Comparison of ENCODE assay signal across 1 cellular context in the genomic region with DNA sequence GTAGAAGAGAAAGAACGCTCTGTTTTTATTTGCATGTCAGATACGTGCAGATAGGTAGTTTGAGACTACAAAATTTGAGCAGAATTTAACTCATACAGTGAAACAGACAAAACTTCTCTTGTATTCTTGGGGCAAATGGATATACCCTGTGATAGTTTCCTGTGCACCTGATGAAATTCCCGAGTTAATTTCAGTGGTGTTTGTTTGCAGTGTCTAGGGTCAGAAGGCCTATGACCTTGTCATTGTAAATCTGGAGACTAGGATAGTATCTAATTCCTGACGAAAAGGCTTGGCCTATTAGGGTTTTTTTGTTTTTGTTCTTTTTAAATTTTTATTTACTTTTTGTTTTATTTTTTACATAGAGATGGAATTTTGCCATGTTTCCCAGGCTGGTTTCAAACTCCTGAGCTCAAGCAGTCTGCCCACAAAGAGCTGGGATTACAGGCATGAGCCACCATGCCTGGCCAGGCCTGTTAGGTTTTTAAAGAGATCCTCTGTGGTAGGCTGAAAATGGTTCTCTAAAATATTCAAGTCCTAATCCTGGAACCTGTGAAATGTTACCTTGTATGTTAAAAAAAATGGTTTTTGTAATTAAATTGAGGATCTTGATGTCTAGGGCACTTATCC.
TF ChIP-seq lines count a peak whose summit lies in the region.

No MANE protein-coding gene starts in this region.

TF ChIP-seq in HepG2, 621 proteins besides CTCF, POLR2A, EP300 and RAD21 (continued from another document and continues in another):
- TF ChIP-seq, protein P1, sequence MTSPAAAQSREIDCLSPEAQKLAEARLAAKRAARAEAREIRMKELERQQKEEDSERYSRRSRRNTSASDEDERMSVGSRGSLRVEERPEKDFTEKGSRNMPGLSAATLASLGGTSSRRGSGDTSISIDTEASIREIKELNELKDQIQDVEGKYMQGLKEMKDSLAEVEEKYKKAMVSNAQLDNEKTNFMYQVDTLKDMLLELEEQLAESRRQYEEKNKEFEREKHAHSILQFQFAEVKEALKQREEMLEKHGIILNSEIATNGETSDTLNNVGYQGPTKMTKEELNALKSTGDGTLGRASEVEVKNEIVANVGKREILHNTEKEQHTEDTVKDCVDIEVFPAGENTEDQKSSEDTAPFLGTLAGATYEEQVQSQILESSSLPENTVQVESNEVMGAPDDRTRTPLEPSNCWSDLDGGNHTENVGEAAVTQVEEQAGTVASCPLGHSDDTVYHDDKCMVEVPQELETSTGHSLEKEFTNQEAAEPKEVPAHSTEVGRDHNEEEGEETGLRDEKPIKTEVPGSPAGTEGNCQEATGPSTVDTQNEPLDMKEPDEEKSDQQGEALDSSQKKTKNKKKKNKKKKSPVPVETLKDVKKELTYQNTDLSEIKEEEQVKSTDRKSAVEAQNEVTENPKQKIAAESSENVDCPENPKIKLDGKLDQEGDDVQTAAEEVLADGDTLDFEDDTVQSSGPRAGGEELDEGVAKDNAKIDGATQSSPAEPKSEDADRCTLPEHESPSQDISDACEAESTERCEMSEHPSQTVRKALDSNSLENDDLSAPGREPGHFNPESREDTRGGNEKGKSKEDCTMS (CRISPR knock-in tag; conservative IDR thresholded peaks at IDR 0.05): no peak
- TF ChIP-seq ATAD3A (CRISPR knock-in tag; IDR thresholded peaks at IDR 0.05) (no peak), SIN3A (IDR thresholded peaks at IDR 0.05; ENCODE audit: borderline replicate concordance, low read depth, low read length) (no peak), HNRNPK (IDR thresholded peaks at IDR 0.05; ENCODE audit: low read depth, low read length, poor library complexity, severe bottlenecking) (no peak), ZNF816 (CRISPR knock-in tag; IDR thresholded peaks at IDR 0.05; ENCODE audit: borderline replicate concordance) (no peak), ZNF562 (CRISPR knock-in tag; IDR thresholded peaks at IDR 0.05; ENCODE audit: borderline replicate concordance) (no peak), SMC3 (IDR thresholded peaks at IDR 0.05; ENCODE audit: low read length) (no peak), MED8 (CRISPR knock-in tag; IDR thresholded peaks at IDR 0.05; ENCODE audit: insufficient replicate concordance) (no peak), ZFP36L2 (CRISPR knock-in tag; IDR thresholded peaks at IDR 0.05) (no peak), ZNF224 (CRISPR knock-in tag; IDR thresholded peaks at IDR 0.05) (no peak), MXI1 (IDR thresholded peaks at IDR 0.05; ENCODE audit: borderline replicate concordance, low read depth, low read length) (no peak), RFX1 (IDR thresholded peaks at IDR 0.05) (no peak), MXD4 (CRISPR knock-in tag; IDR thresholded peaks at IDR 0.05) (no peak), TCF7 (IDR thresholded peaks at IDR 0.05; ENCODE audit: low read depth) (no peak), TOE1 (CRISPR knock-in tag; IDR thresholded peaks at IDR 0.05) (no peak), KLF6 (CRISPR knock-in tag; IDR thresholded peaks at IDR 0.05) (no peak), ZNF546 (CRISPR knock-in tag; conservative IDR thresholded peaks at IDR 0.05) (no peak), NAIF1 (CRISPR knock-in tag; IDR thresholded peaks at IDR 0.05; ENCODE audit: borderline replicate concordance) (no peak), ZSCAN12 (CRISPR knock-in tag; IDR thresholded peaks at IDR 0.05) (no peak), TSC22D2 (CRISPR knock-in tag; IDR thresholded peaks at IDR 0.05; ENCODE audit: borderline replicate concordance) (no peak), ZNF720 (CRISPR knock-in tag; IDR thresholded peaks at IDR 0.05) (no peak), IRX3 (CRISPR knock-in tag; IDR thresholded peaks at IDR 0.05; ENCODE audit: borderline replicate concordance, low read depth) (no peak), AKAP8 (CRISPR knock-in tag; IDR thresholded peaks at IDR 0.05) (no peak), ZFX (CRISPR knock-in tag; IDR thresholded peaks at IDR 0.05; ENCODE audit: low read depth) (0 out of 2 replicates have a peak, but pooled peaks have one; percentile 24), ERF (CRISPR knock-in tag; IDR thresholded peaks at IDR 0.05) (0 out of 2 replicates have a peak, but pooled peaks have one; percentile 15), ZNF430 (CRISPR knock-in tag; IDR thresholded peaks at IDR 0.05) (no peak), ATM (IDR thresholded peaks at IDR 0.05; ENCODE audit: borderline replicate concordance) (no peak), ZNF160 (CRISPR knock-in tag; IDR thresholded peaks at IDR 0.05) (no peak), POLR2AphosphoS2 (IDR thresholded peaks at IDR 0.05; ENCODE audit: low read depth, low read length) (no peak), ZNF678 (CRISPR knock-in tag; IDR thresholded peaks at IDR 0.05) (no peak), ARID2 (CRISPR knock-in tag; IDR thresholded peaks at IDR 0.05; ENCODE audit: borderline replicate concordance) (no peak)
- TF ChIP-seq, protein P2, sequence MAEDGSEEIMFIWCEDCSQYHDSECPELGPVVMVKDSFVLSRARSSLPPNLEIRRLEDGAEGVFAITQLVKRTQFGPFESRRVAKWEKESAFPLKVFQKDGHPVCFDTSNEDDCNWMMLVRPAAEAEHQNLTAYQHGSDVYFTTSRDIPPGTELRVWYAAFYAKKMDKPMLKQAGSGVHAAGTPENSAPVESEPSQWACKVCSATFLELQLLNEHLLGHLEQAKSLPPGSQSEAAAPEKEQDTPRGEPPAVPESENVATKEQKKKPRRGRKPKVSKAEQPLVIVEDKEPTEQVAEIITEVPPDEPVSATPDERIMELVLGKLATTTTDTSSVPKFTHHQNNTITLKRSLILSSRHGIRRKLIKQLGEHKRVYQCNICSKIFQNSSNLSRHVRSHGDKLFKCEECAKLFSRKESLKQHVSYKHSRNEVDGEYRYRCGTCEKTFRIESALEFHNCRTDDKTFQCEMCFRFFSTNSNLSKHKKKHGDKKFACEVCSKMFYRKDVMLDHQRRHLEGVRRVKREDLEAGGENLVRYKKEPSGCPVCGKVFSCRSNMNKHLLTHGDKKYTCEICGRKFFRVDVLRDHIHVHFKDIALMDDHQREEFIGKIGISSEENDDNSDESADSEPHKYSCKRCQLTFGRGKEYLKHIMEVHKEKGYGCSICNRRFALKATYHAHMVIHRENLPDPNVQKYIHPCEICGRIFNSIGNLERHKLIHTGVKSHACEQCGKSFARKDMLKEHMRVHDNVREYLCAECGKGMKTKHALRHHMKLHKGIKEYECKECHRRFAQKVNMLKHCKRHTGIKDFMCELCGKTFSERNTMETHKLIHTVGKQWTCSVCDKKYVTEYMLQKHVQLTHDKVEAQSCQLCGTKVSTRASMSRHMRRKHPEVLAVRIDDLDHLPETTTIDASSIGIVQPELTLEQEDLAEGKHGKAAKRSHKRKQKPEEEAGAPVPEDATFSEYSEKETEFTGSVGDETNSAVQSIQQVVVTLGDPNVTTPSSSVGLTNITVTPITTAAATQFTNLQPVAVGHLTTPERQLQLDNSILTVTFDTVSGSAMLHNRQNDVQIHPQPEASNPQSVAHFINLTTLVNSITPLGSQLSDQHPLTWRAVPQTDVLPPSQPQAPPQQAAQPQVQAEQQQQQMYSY (CRISPR knock-in tag; IDR thresholded peaks at IDR 0.05): no peak
- TF ChIP-seq, protein P3, sequence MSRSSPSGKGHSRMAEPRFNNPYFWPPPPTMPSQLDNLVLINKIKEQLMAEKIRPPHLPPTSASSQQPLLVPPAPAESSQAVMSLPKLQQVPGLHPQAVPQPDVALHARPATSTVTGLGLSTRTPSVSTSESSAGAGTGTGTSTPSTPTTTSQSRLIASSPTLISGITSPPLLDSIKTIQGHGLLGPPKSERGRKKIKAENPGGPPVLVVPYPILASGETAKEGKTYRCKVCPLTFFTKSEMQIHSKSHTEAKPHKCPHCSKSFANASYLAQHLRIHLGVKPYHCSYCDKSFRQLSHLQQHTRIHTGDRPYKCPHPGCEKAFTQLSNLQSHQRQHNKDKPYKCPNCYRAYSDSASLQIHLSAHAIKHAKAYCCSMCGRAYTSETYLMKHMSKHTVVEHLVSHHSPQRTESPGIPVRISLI (CRISPR knock-in tag; IDR thresholded peaks at IDR 0.05; ENCODE audit: borderline replicate concordance): no peak
- TF ChIP-seq, protein P4, sequence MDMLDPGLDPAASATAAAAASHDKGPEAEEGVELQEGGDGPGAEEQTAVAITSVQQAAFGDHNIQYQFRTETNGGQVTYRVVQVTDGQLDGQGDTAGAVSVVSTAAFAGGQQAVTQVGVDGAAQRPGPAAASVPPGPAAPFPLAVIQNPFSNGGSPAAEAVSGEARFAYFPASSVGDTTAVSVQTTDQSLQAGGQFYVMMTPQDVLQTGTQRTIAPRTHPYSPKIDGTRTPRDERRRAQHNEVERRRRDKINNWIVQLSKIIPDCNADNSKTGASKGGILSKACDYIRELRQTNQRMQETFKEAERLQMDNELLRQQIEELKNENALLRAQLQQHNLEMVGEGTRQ (IDR thresholded peaks at IDR 0.05; ENCODE audit: low read depth, low read length): no peak
- TF ChIP-seq, protein P4 (CRISPR knock-in tag; IDR thresholded peaks at IDR 0.05; ENCODE audit: borderline replicate concordance): no peak
- TF ChIP-seq, protein P5, sequence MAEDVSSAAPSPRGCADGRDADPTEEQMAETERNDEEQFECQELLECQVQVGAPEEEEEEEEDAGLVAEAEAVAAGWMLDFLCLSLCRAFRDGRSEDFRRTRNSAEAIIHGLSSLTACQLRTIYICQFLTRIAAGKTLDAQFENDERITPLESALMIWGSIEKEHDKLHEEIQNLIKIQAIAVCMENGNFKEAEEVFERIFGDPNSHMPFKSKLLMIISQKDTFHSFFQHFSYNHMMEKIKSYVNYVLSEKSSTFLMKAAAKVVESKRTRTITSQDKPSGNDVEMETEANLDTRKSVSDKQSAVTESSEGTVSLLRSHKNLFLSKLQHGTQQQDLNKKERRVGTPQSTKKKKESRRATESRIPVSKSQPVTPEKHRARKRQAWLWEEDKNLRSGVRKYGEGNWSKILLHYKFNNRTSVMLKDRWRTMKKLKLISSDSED (CRISPR knock-in tag; IDR thresholded peaks at IDR 0.05): no peak
- TF ChIP-seq, protein P6, sequence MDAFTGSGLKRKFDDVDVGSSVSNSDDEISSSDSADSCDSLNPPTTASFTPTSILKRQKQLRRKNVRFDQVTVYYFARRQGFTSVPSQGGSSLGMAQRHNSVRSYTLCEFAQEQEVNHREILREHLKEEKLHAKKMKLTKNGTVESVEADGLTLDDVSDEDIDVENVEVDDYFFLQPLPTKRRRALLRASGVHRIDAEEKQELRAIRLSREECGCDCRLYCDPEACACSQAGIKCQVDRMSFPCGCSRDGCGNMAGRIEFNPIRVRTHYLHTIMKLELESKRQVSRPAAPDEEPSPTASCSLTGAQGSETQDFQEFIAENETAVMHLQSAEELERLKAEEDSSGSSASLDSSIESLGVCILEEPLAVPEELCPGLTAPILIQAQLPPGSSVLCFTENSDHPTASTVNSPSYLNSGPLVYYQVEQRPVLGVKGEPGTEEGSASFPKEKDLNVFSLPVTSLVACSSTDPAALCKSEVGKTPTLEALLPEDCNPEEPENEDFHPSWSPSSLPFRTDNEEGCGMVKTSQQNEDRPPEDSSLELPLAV (CRISPR knock-in tag; conservative IDR thresholded peaks at IDR 0.05; ENCODE audit: low read depth): no peak
- TF ChIP-seq, protein P7, sequence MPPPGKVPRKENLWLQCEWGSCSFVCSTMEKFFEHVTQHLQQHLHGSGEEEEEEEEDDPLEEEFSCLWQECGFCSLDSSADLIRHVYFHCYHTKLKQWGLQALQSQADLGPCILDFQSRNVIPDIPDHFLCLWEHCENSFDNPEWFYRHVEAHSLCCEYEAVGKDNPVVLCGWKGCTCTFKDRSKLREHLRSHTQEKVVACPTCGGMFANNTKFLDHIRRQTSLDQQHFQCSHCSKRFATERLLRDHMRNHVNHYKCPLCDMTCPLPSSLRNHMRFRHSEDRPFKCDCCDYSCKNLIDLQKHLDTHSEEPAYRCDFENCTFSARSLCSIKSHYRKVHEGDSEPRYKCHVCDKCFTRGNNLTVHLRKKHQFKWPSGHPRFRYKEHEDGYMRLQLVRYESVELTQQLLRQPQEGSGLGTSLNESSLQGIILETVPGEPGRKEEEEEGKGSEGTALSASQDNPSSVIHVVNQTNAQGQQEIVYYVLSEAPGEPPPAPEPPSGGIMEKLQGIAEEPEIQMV (CRISPR knock-in tag; IDR thresholded peaks at IDR 0.05; ENCODE audit: low read depth): no peak
- TF ChIP-seq, protein P8, sequence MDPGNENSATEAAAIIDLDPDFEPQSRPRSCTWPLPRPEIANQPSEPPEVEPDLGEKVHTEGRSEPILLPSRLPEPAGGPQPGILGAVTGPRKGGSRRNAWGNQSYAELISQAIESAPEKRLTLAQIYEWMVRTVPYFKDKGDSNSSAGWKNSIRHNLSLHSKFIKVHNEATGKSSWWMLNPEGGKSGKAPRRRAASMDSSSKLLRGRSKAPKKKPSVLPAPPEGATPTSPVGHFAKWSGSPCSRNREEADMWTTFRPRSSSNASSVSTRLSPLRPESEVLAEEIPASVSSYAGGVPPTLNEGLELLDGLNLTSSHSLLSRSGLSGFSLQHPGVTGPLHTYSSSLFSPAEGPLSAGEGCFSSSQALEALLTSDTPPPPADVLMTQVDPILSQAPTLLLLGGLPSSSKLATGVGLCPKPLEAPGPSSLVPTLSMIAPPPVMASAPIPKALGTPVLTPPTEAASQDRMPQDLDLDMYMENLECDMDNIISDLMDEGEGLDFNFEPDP (CRISPR knock-in tag; conservative IDR thresholded peaks at IDR 0.05): no peak
